18 cellular contexts compared by ENCODE assay signal in the genomic region with DNA sequence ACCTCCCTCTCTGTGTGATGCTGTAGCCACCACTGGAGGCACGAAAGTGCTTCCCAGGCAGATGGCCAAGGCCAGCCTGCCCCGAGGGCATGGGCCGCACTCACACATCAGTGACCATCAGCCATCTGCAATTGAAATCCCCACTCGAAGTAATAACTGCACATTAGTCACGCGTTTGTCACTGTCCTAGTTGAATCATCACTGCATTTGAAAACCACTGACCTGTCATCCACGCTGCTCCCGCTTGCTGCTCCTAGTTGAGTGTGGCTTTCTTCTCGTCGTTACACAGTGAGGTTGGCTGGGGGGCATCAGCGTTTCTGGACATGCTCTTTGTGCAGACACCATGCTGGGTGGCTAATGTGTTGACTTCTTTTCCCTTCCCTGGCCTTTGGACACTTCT.
DNase-seq lines count a peak whose midpoint lies in the region; ATAC-seq and TF ChIP-seq lines count a peak whose summit lies in the region.
"Had no signal": no experiment of that assay in that cellular context is flagged by ENCODE, and none has a peak within 500 bp of the region (broad histone marks: within the 10 kb centered on the region; RNA-seq: fewer than 3 reads in every experiment).

No MANE protein-coding gene starts in this region.

- peak; percentile 62 for ATAC-seq in activated T-helper 17 cell treated with anti-CD3 and anti-CD28 coated beads, Interleukin-2, amount 50 U/mL, for 72 hours (replicated peaks)
- ATAC-seq in GM23338 = no peak
- ATAC-seq in HG02678 (IDR thresholded peaks at IDR 0.05; ENCODE audit: unreplicated experiment) = no peak
- ATAC-seq: activated naive CD8-positive, alpha-beta T cell treated with anti-CD3 and anti-CD28 coated beads, Interleukin-2, amount 50 U/mL, for 24 hours; stimulated activated memory B cell treated with anti-CD40 and anti-IgM and Interleukin-4, amounts not matched to agents 10 μg/mL and 1 μg/mL and 100 μg/mL, for 72 hours had no signal

- H2BK12ac ChIP-seq in neuronal stem cell (ENCODE audit: low read length) = no peak overlapping the region

- H4K8ac ChIP-seq in neuronal stem cell (ENCODE audit: low read depth, low read length) = no peak overlapping the region

- no peak for DNase-seq in Caco-2
- peak; percentile 13 for DNase-seq in HT1080 (ENCODE audit: low read depth)
- DNase-seq in neuronal stem cell (ENCODE audit: low spot score) = no peak
- no peak for DNase-seq in GM23338 (ENCODE audit: low spot score)
- DNase-seq in activated T-helper 1 cell treated with anti-CD3 and anti-CD28 coated beads, Interleukin-12 subunit alpha, Interleukin-12 subunit beta, Interleukin-2, Interleukin-4 antibody, amounts not matched to agents 30 ng/mL and 10 ng/mL and 1 ng/mL, durations not matched to agents 14 hours and 24 hours and 36 hours (ENCODE audit: low spot score) = no peak
- DNase-seq in KG1 (lab: John Stamatoyannopoulos, UW) = no peak
- DNase-seq: activated naive CD8-positive, alpha-beta T cell treated with anti-CD3 and anti-CD28 coated beads, Interleukin-2, amount 50 U/mL, for 24 hours; activated T-cell treated with anti-CD3 and anti-CD28 coated beads for 4 hours; central memory CD4-positive, alpha-beta T cell; H7; mammary epithelial cell; NCI-H1436; NCI-H446 treated with DMSO at 0.1 percent for 48 hours; uterus had no signal

- H3K4me3 ChIP-seq in Caco-2 (ENCODE audit: low read depth, low read length) = no peak overlapping the region
- H3K4me3 ChIP-seq in neuronal stem cell (ENCODE audit: low read length in 2 of 2) = no peak overlapping the region
- no peak overlapping the region for H3K4me3 ChIP-seq in GM23338
- H3K4me3 ChIP-seq: uterus had no signal

- H3K4me1 Mint-ChIP-seq in Caco-2 (ENCODE audit: low read depth, unreplicated experiment) (no peaks in the 10 kb centered on the region), GM23338 (no peaks in the 10 kb centered on the region; the same call in 2 of the 3 replicates)
- no peaks in the 10 kb centered on the region for H3K4me1 Mint-ChIP-seq in activated T-helper 17 cell treated with anti-CD3 and anti-CD28 coated beads, Interleukin-2, amount 50 U/mL, for 72 hours
- H3K4me1 Mint-ChIP-seq in activated T-helper 1 cell treated with anti-CD3 and anti-CD28 coated beads, Interleukin-12 subunit alpha, Interleukin-12 subunit beta, Interleukin-2, Interleukin-4 antibody, amounts not matched to agents 30 ng/mL and 10 ng/mL and 1 ng/mL, durations not matched to agents 14 hours and 24 hours and 36 hours (ENCODE audit: low read depth) = no peaks in the 10 kb centered on the region
- H3K4me1 Mint-ChIP-seq: B cell had no signal

- H3K79me1 ChIP-seq in neuronal stem cell (ENCODE audit: low read depth, low read length) = no peaks in the 10 kb centered on the region

- no peaks in the 10 kb centered on the region for H3K9me3 Mint-ChIP-seq in Caco-2 (ENCODE audit: unreplicated experiment)
- H3K9me3 Mint-ChIP-seq in activated T-helper 17 cell treated with anti-CD3 and anti-CD28 coated beads, Interleukin-2, amount 50 U/mL, for 72 hours = no peaks in the 10 kb centered on the region
- H3K9me3 Mint-ChIP-seq in GM23338 = 0 out of 3 replicates have a peak, but pooled peaks cover 3% of the 10 kb centered on the region
- H3K9me3 Mint-ChIP-seq in activated T-helper 1 cell treated with anti-CD3 and anti-CD28 coated beads, Interleukin-12 subunit alpha, Interleukin-12 subunit beta, Interleukin-2, Interleukin-4 antibody, amounts not matched to agents 30 ng/mL and 10 ng/mL and 1 ng/mL, durations not matched to agents 14 hours and 24 hours and 36 hours = peaks cover 5% of the 10 kb centered on the region
- H3K9me3 Mint-ChIP-seq: activated naive CD8-positive, alpha-beta T cell treated with anti-CD3 and anti-CD28 coated beads, Interleukin-2, amount 50 U/mL, for 24 hours had no signal

- H3K27me3 ChIP-seq in Caco-2 (replicated peaks; ENCODE audit: control insufficient read depth, insufficient read depth, low read length) (no peaks in the 10 kb centered on the region), neuronal stem cell (ENCODE audit: control insufficient read depth in 3 of 3, insufficient read depth in 3 of 3, low read depth in 1 of 3, low read length in 3 of 3) (no peaks in the 10 kb centered on the region), GM23338 (ENCODE audit: insufficient read depth) (no peaks in the 10 kb centered on the region)
- H3K27me3 ChIP-seq: uterus had no signal

- no peaks in the 10 kb centered on the region for H3K36me3 ChIP-seq in Caco-2 (ENCODE audit: control insufficient read depth, insufficient read depth, low read length)
- no peaks in the 10 kb centered on the region for H3K36me3 ChIP-seq in neuronal stem cell (replicated peaks in 1 of 2; ENCODE audit: control insufficient read depth in 2 of 2, insufficient read depth in 2 of 2, low read length in 2 of 2)
- no peaks in the 10 kb centered on the region for H3K36me3 ChIP-seq in GM23338 (ENCODE audit: insufficient read depth)
- H3K36me3 ChIP-seq: uterus had no signal

- no peaks in the 10 kb centered on the region for H3K9me3 ChIP-seq in Caco-2
- no peaks in the 10 kb centered on the region for H3K9me3 ChIP-seq in neuronal stem cell (replicated peaks in 1 of 2; ENCODE audit: control insufficient read depth in 2 of 2, insufficient read depth in 1 of 2, low read depth in 1 of 2, low read length in 2 of 2)
- H3K9me3 ChIP-seq: uterus had no signal

- H2AK5ac ChIP-seq in neuronal stem cell (ENCODE audit: low read depth, low read length) = no peak overlapping the region

- H2AFZ ChIP-seq in neuronal stem cell (ENCODE audit: low read length) (no peak overlapping the region), GM23338 (no peak overlapping the region)

- CTCF ChIA-PET in Caco-2 (lab: Charles Lee) = no interaction called here

- intact Hi-C loops in Caco-2 (cut with micrococcal nuclease; ENCODE audit: unreplicated experiment) = no loop called here
- intact Hi-C loops in activated T-helper 1 cell treated with anti-CD3 and anti-CD28 coated beads, Interleukin-12 subunit alpha, Interleukin-12 subunit beta, Interleukin-2, Interleukin-4 antibody, amounts not matched to agents 30 ng/mL and 10 ng/mL and 1 ng/mL, durations not matched to agents 14 hours and 24 hours and 36 hours (cut with micrococcal nuclease) = no loop called here

- no peaks in the 10 kb centered on the region for H3F3A ChIP-seq in GM23338 (replicated peaks; ENCODE audit: low read depth)

- H3K36me3 Mint-ChIP-seq in Caco-2 (ENCODE audit: insufficient read depth, unreplicated experiment) (no peaks in the 10 kb centered on the region), GM23338 (ENCODE audit: low read depth) (no peaks in the 10 kb centered on the region)
- H3K36me3 Mint-ChIP-seq in activated T-helper 17 cell treated with anti-CD3 and anti-CD28 coated beads, Interleukin-2, amount 50 U/mL, for 72 hours (ENCODE audit: low read depth) = no peaks in the 10 kb centered on the region
- H3K36me3 Mint-ChIP-seq in activated T-helper 1 cell treated with anti-CD3 and anti-CD28 coated beads, Interleukin-12 subunit alpha, Interleukin-12 subunit beta, Interleukin-2, Interleukin-4 antibody, amounts not matched to agents 30 ng/mL and 10 ng/mL and 1 ng/mL, durations not matched to agents 14 hours and 24 hours and 36 hours (ENCODE audit: low read depth) = no peaks in the 10 kb centered on the region
- H3K36me3 Mint-ChIP-seq: stimulated activated memory B cell treated with anti-CD40 and anti-IgM and Interleukin-4, amounts not matched to agents 10 μg/mL and 1 μg/mL and 100 μg/mL, for 72 hours had no signal

- H3K23ac ChIP-seq in neuronal stem cell (ENCODE audit: low read depth, low read length, poor library complexity) = no peak overlapping the region

- POLR2A ChIA-PET in Caco-2 (lab: Charles Lee) = no interaction called here

- H3K9me2 ChIP-seq in GM23338 (ENCODE audit: insufficient read depth) = no peaks in the 10 kb centered on the region; the same call in 1 of the 2 replicates

- H3K18ac ChIP-seq in neuronal stem cell (ENCODE audit: low read length) = no peak overlapping the region

- H3K27me3 Mint-ChIP-seq in Caco-2 (ENCODE audit: insufficient read depth, unreplicated experiment) = peaks cover 4% of the 10 kb centered on the region
- no peaks in the 10 kb centered on the region for H3K27me3 Mint-ChIP-seq in activated T-helper 17 cell treated with anti-CD3 and anti-CD28 coated beads, Interleukin-2, amount 50 U/mL, for 72 hours
- H3K27me3 Mint-ChIP-seq in GM23338 (ENCODE audit: insufficient read depth, low read depth, poor library complexity) = peaks cover 2% of the 10 kb centered on the region
- no peaks in the 10 kb centered on the region for H3K27me3 Mint-ChIP-seq in activated T-helper 1 cell treated with anti-CD3 and anti-CD28 coated beads, Interleukin-12 subunit alpha, Interleukin-12 subunit beta, Interleukin-2, Interleukin-4 antibody, amounts not matched to agents 30 ng/mL and 10 ng/mL and 1 ng/mL, durations not matched to agents 14 hours and 24 hours and 36 hours (ENCODE audit: insufficient read depth)
- H3K27me3 Mint-ChIP-seq: activated naive CD8-positive, alpha-beta T cell treated with anti-CD3 and anti-CD28 coated beads, Interleukin-2, amount 50 U/mL, for 24 hours; B cell had no signal

- H3K27ac ChIP-seq in neuronal stem cell (replicated peaks; ENCODE audit: low read length) (no peak overlapping the region), GM23338 (ENCODE audit: low read depth) (no peak overlapping the region)
- H3K27ac ChIP-seq: uterus had no signal

- H2BK5ac ChIP-seq in neuronal stem cell (ENCODE audit: low read length) = no peak overlapping the region

- H4K91ac ChIP-seq in neuronal stem cell (ENCODE audit: low read depth, low read length, poor library complexity) = no peak overlapping the region

- H2BK120ac ChIP-seq in neuronal stem cell (ENCODE audit: low read depth, low read length) = no peak overlapping the region

- no peaks in the 10 kb centered on the region for H3K4me1 ChIP-seq in Caco-2
- H3K4me1 ChIP-seq in neuronal stem cell (ENCODE audit: control insufficient read depth in 2 of 2, insufficient read depth in 1 of 2, low read depth in 1 of 2, low read length in 2 of 2) = peaks cover 2 to 4% of the 10 kb centered on the region in 2 donors
- no peaks in the 10 kb centered on the region for H3K4me1 ChIP-seq in GM23338 (ENCODE audit: insufficient read depth)

- H3K4me3 Mint-ChIP-seq in Caco-2 (ENCODE audit: unreplicated experiment) = no peak overlapping the region
- no peak overlapping the region for H3K4me3 Mint-ChIP-seq in activated T-helper 17 cell treated with anti-CD3 and anti-CD28 coated beads, Interleukin-2, amount 50 U/mL, for 72 hours
- no peak overlapping the region for H3K4me3 Mint-ChIP-seq in GM23338
- H3K4me3 Mint-ChIP-seq in activated T-helper 1 cell treated with anti-CD3 and anti-CD28 coated beads, Interleukin-12 subunit alpha, Interleukin-12 subunit beta, Interleukin-2, Interleukin-4 antibody, amounts not matched to agents 30 ng/mL and 10 ng/mL and 1 ng/mL, durations not matched to agents 14 hours and 24 hours and 36 hours = no peak overlapping the region
- H3K4me3 Mint-ChIP-seq: activated naive CD8-positive, alpha-beta T cell treated with anti-CD3 and anti-CD28 coated beads, Interleukin-2, amount 50 U/mL, for 24 hours; B cell; stimulated activated memory B cell treated with anti-CD40 and anti-IgM and Interleukin-4, amounts not matched to agents 10 μg/mL and 1 μg/mL and 100 μg/mL, for 72 hours had no signal

- no TSS peak for BruUV-seq in Caco-2 (replicated peaks; lab: Mats Ljungman, UMichigan)

- H3K79me2 ChIP-seq in GM23338 (replicated peaks; ENCODE audit: insufficient read depth) = no peaks in the 10 kb centered on the region

- no peak for TF ChIP-seq CTCF in Caco-2 (IDR thresholded peaks at IDR 0.05; ENCODE audit: insufficient read depth in 1 of 2, low read depth in 1 of 2, low read length in 1 of 2, severe bottlenecking in 1 of 2, unreplicated experiment in 1 of 2)
- no peak for TF ChIP-seq CTCF in GM23338 (conservative IDR thresholded peaks at IDR 0.05; ENCODE audit: low read depth in 2 of 2)

- peak overlapping the region; percentile 20 for H3K27ac Mint-ChIP-seq in Caco-2 (ENCODE audit: unreplicated experiment)
- peak overlapping the region; percentile 37 for H3K27ac Mint-ChIP-seq in activated T-helper 17 cell treated with anti-CD3 and anti-CD28 coated beads, Interleukin-2, amount 50 U/mL, for 72 hours
- H3K27ac Mint-ChIP-seq in GM23338 = no peak overlapping the region
- H3K27ac Mint-ChIP-seq in activated T-helper 1 cell treated with anti-CD3 and anti-CD28 coated beads, Interleukin-12 subunit alpha, Interleukin-12 subunit beta, Interleukin-2, Interleukin-4 antibody, amounts not matched to agents 30 ng/mL and 10 ng/mL and 1 ng/mL, durations not matched to agents 14 hours and 24 hours and 36 hours = no peak overlapping the region
- H3K27ac Mint-ChIP-seq: activated naive CD8-positive, alpha-beta T cell treated with anti-CD3 and anti-CD28 coated beads, Interleukin-2, amount 50 U/mL, for 24 hours; B cell; stimulated activated memory B cell treated with anti-CD40 and anti-IgM and Interleukin-4, amounts not matched to agents 10 μg/mL and 1 μg/mL and 100 μg/mL, for 72 hours had no signal

- no CpG with 5 or more reads among the region's 11 CpGs for WGBS in neuronal stem cell (ENCODE audit: extremely low coverage in 2 of 2, insufficient read length in 2 of 2, insufficient replicate concordance in 1 of 2), 2 donors

- H3K4ac ChIP-seq in neuronal stem cell (ENCODE audit: low read length) = no peak overlapping the region

- H3K4me2 ChIP-seq in neuronal stem cell (ENCODE audit: insufficient read depth, low read length, poor library complexity, severe bottlenecking) (no peak overlapping the region), GM23338 (no peak overlapping the region)

- peak overlapping the region; percentile 50 for H3K14ac ChIP-seq in neuronal stem cell (ENCODE audit: low read length)

- no peaks in the 10 kb centered on the region for H4K20me1 ChIP-seq in GM23338 (replicated peaks; ENCODE audit: insufficient read depth)

- peak overlapping the region; percentile 61 for H2BK15ac ChIP-seq in neuronal stem cell (ENCODE audit: low read length)

- no peak overlapping the region for H3K9ac ChIP-seq in neuronal stem cell (ENCODE audit: low read depth, low read length, poor library complexity)

Comparison
In these comparisons a context has a peak if more than half of its experiments do, and no peak if none do; other contexts are left out.
1. H3K27ac Mint-ChIP-seq: peak in Caco-2 (single experiment) and activated T-helper 17 cell treated with anti-CD3 and anti-CD28 coated beads, Interleukin-2, amount 50 U/mL, for 72 hours (single experiment); none in GM23338 (single experiment) and activated T-helper 1 cell treated with anti-CD3 and anti-CD28 coated beads, Interleukin-12 subunit alpha, Interleukin-12 subunit beta, Interleukin-2, Interleukin-4 antibody, amounts not matched to agents 30 ng/mL and 10 ng/mL and 1 ng/mL, durations not matched to agents 14 hours and 24 hours and 36 hours (single experiment).